9 cellular contexts compared by ENCODE assay signal in the genomic region with DNA sequence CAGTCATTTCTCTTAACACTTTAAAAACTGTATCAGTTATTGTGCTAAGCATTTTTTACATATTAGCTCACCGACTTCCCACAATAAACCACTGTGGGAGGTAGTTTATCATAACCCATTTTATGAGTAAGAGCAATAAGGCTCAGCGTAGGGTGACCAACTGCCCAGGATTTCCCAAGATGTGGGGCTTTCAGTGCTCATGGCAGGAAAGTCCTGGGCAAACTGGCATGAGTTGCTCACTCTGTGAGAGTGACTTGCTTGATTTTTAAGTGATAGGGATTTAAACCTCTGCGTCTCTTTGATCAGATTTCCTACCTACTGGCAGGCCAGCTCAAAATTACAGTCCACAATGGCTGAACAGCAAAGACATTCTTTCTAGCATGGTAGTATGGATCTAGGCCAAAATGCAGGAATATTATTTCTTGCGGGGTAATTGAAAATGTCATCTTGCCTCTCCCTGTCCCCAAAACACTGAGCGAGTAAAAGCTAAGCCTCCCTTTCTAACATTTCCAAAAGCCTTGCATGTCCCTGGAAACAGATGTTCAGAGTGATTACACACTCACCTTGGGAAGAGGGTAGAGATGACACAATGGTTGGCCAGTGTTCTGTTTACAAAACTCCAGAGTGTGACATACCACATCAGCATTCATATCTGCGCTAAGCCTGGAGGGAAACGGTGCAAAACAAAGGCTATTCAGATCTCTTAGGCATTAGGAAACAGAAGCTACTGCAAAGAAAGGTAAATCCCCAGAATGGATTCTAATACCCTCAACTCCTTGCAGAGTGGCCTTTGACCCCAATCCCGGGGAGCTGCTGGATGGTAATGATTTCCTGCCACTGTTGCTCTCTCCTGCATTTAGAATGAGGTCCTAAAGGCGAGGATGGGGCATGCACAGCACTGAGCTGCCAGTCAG.
DNase-seq lines count a peak whose midpoint lies in the region; ATAC-seq and TF ChIP-seq lines count a peak whose summit lies in the region.
"Had no signal": no experiment of that assay in that cellular context is flagged by ENCODE, and none has a peak within 500 bp of the region (broad histone marks: within the 10 kb centered on the region; RNA-seq: fewer than 3 reads in every experiment).

No MANE protein-coding gene starts in this region.

- 50 to 51% methylated on average over 9 of the region's 9 CpGs for WGBS in body of pancreas, 2 donors
- WGBS in aorta, 2 donors, result 62 to 66% methylated on average over 9 of the region's 9 CpGs
- 58 to 62% methylated on average over 9 of the region's 9 CpGs for WGBS in lower leg skin, 2 donors

- TF ChIP-seq POLR2A in body of pancreas (IDR thresholded peaks at IDR 0.05) (no peak), lower leg skin (IDR thresholded peaks at IDR 0.05) (no peak)

- no peaks in the 10 kb centered on the region for H3K27me3 ChIP-seq in HUES48 (ENCODE audit: control insufficient read depth, insufficient read depth, low read length)
- H3K27me3 ChIP-seq in body of pancreas, result no peaks in the 10 kb centered on the region
- H3K27me3 ChIP-seq in aorta (ENCODE audit: control insufficient read depth in 1 of 2, insufficient read depth in 2 of 2, low read length in 1 of 2), result no peaks in the 10 kb centered on the region

- H3K9ac ChIP-seq in HUES48 (ENCODE audit: low read depth, low read length), result no peak overlapping the region

- peaks cover 57% of the 10 kb centered on the region for H3K4me1 ChIP-seq in HUES48 (ENCODE audit: control insufficient read depth, insufficient read depth, low read length)
- H3K4me1 ChIP-seq in body of pancreas, result peaks cover 19% of the 10 kb centered on the region
- H3K4me1 ChIP-seq in aorta (ENCODE audit: control insufficient read depth in 1 of 2, insufficient read depth in 2 of 2, low read length in 2 of 2), result no peaks in the 10 kb centered on the region

- no peaks in the 10 kb centered on the region for H3K36me3 ChIP-seq in HUES48 (ENCODE audit: control insufficient read depth, insufficient read depth, low read length)
- no peaks in the 10 kb centered on the region for H3K36me3 ChIP-seq in body of pancreas (replicated peaks in 1 of 2; ENCODE audit: insufficient read depth in 1 of 2, low read depth in 2 of 2)
- H3K36me3 ChIP-seq in aorta (ENCODE audit: control insufficient read depth in 1 of 2, insufficient read depth in 2 of 2, low read length in 1 of 2), result no peaks in the 10 kb centered on the region

- peak; percentile 60 for DNase-seq in AG08395 (ENCODE audit: low spot score)
- peak in 3 of 4 donors; percentile 27 to 57 (median 36) for DNase-seq in body of pancreas
- DNase-seq in lung microvascular endothelial cell (ENCODE audit: low read depth in 2 of 2), result peak; percentile 38 to 98
- no peak for DNase-seq in G401 (ENCODE audit: low spot score)
- DNase-seq in activated naive CD4-positive, alpha-beta T cell (lab: John Stamatoyannopoulos, UW), result no peak
- no peak for DNase-seq in aorta
- DNase-seq in lower leg skin (ENCODE audit: low spot score in 2 of 2), result no peak
- DNase-seq: NCI-H1436 had no signal

- no peak overlapping the region for H3K4me3 ChIP-seq in HUES48 (ENCODE audit: low read depth, low read length)
- H3K4me3 ChIP-seq in body of pancreas, result no peak overlapping the region
- no peak overlapping the region for H3K4me3 ChIP-seq in aorta (ENCODE audit: low read length in 2 of 2)
- H3K4me3 ChIP-seq in lower leg skin (ENCODE audit: low read depth, poor library complexity, severe bottlenecking), result no peak overlapping the region

- ATAC-seq in body of pancreas (peak; percentile 89), aorta (ENCODE audit: low FRiP score) (no peak)

- peak overlapping the region; percentile 90 for H3K27ac ChIP-seq in HUES48 (ENCODE audit: low read depth, low read length)
- peak overlapping the region; percentile 62 to 81 (median 68) for H3K27ac ChIP-seq in body of pancreas
- H3K27ac ChIP-seq in aorta (ENCODE audit: low read depth in 1 of 2, low read length in 2 of 2), result no peak overlapping the region

- H3K9me3 ChIP-seq in HUES48 (ENCODE audit: control insufficient read depth, insufficient read depth, low read length) (no peaks in the 10 kb centered on the region), body of pancreas (no peaks in the 10 kb centered on the region), aorta (ENCODE audit: control insufficient read depth, low read length) (no peaks in the 10 kb centered on the region)

- intact Hi-C loops in body of pancreas (cut with DNase I) (no loop called here), aorta (cut with DNase I) (no loop called here), lower leg skin (cut with DNase I; ENCODE audit: low total_unique reads) (no loop called here)

- in situ Hi-C loops in G401 (cut with HindIII; ENCODE audit: low sequenced_read_pairs), result no loop called here

- TF ChIP-seq CTCF in body of pancreas (IDR thresholded peaks at IDR 0.05) (no peak), lower leg skin (IDR thresholded peaks at IDR 0.05) (no peak)

Comparison
In these comparisons a context has a peak if more than half of its experiments do, and no peak if none do; other contexts are left out.
1. DNase-seq: peak in AG08395 (single experiment), body of pancreas (3 of 4) and lung microvascular endothelial cell (2 of 2); none in G401 (single experiment), activated naive CD4-positive, alpha-beta T cell (0 of 4), aorta (0 of 2) and lower leg skin (0 of 2).
2. H3K27ac ChIP-seq: peak in HUES48 (single experiment) and body of pancreas (4 of 4); none in aorta (0 of 2).